Comparison of ENCODE assay signal across 13 cellular contexts in genomic region chr12:96190403-96191170, GRCh38. TPM values are rescaled to one million over a fixed set of nuclear protein-coding genes. Genes with fewer than 3 reads are reported as not detected.
A peak's percentile ranks its signal among the peaks of the same experiment; 100 is the strongest.
DNase-seq lines count a peak whose midpoint lies in the region; ATAC-seq and TF ChIP-seq lines count a peak whose summit lies in the region.
"Had no signal": no experiment of that assay in that cellular context is flagged by ENCODE, and none has a peak within 500 bp of the region (broad histone marks: within the 10 kb centered on the region; RNA-seq: fewer than 3 reads in every experiment).

No MANE protein-coding gene starts in this region.

- H2AK9ac ChIP-seq in IMR-90 (replicated peaks; ENCODE audit: low read depth, low read length, poor library complexity) = no peak overlapping the region

- no peaks in the 10 kb centered on the region for H3K36me3 ChIP-seq in CD4-positive, alpha-beta memory T cell (ENCODE audit: insufficient read depth, low read length)
- H3K36me3 ChIP-seq in IMR-90 (ENCODE audit: control insufficient read depth, insufficient read depth, low read length) (no peaks in the 10 kb centered on the region), left ventricle myocardium inferior (no peaks in the 10 kb centered on the region)

- H3K27ac ChIP-seq in CD4-positive, alpha-beta memory T cell (ENCODE audit: low read depth, low read length) = no peak overlapping the region
- H3K27ac ChIP-seq in IMR-90 (ENCODE audit: insufficient read depth, low read length) (no peak overlapping the region), left ventricle myocardium inferior (replicated peaks) (no peak overlapping the region)
- H3K27ac ChIP-seq: psoas muscle had no signal

- no peak overlapping the region for H2BK20ac ChIP-seq in IMR-90 (ENCODE audit: low read depth, low read length)

- no peak overlapping the region for H3K14ac ChIP-seq in IMR-90 (replicated peaks; ENCODE audit: low read depth, low read length)

- dilution Hi-C loops in IMR-90 (cut with HindIII; ENCODE audit: low sequenced_read_pairs, unreplicated experiment) = no loop called here

- DNase-seq in CD4-positive, alpha-beta memory T cell = no peak
- DNase-seq in IMR-90 = peak; percentile 65
- peak; percentile 30 for DNase-seq in choroid plexus epithelial cell (ENCODE audit: low read depth)
- DNase-seq in nephron progenitor cell = peak; percentile 20
- no peak for DNase-seq in ecto neural progenitor cell (ENCODE audit: low spot score)
- DNase-seq in left ventricle myocardium inferior = no peak
- DNase-seq: psoas muscle; stimulated activated CD4-positive, alpha-beta T cell treated with anti-CD3 and anti-CD28 coated beads, Interleukin-2, amount 100 ng/mL, for 48 hours; stimulated activated naive CD8-positive, alpha-beta T cell treated with anti-CD3 and anti-CD28 coated beads, Interleukin-15, amount 100 ng/mL, for 72 hours had no signal

- WGBS in IMR-90 (ENCODE audit: extremely low coverage in 2 of 2, insufficient read length in 1 of 2), 2 experiments = 100% methylated on average over 1 of the region's 10 CpGs; no CpG with 5 or more reads in 1 of the 2 experiments

- H3K4me3 ChIP-seq in CD4-positive, alpha-beta memory T cell (ENCODE audit: low read length in 2 of 2) = no peak overlapping the region
- no peak overlapping the region for H3K4me3 ChIP-seq in IMR-90 (ENCODE audit: insufficient read depth, low read depth, low read length)
- no peak overlapping the region for H3K4me3 ChIP-seq in choroid plexus epithelial cell (ENCODE audit: low read depth, low read length)
- H3K4me3 ChIP-seq in left ventricle myocardium inferior = no peak overlapping the region
- H3K4me3 ChIP-seq: psoas muscle had no signal

- no peak overlapping the region for H2AFZ ChIP-seq in IMR-90 (replicated peaks; ENCODE audit: low read length, poor library complexity)

- POLR2A ChIA-PET in CD4-positive, alpha-beta memory T cell (lab: Charles Lee; ENCODE audit: partially characterized antibody) = interaction anchor here (0.9 to 1.9 kb wide), 2 partner anchors 19 to 21 kb away, joined by 3 to 5 read pairs; no protein-coding TSS in a partner anchor
- POLR2A ChIA-PET in IMR-90 (lab: Charles Lee; ENCODE audit: unreplicated experiment) = no interaction called here

- H4K91ac ChIP-seq in IMR-90 (ENCODE audit: insufficient read depth, low read depth, low read length) = no peak overlapping the region

- peak overlapping the region in 6 of 7 donors; percentile 30 to 86 (median 76) for H3K27ac Mint-ChIP-seq in CD4-positive, alpha-beta memory T cell
- peak overlapping the region; percentile 83 for H3K27ac Mint-ChIP-seq in nephron progenitor cell
- H3K27ac Mint-ChIP-seq: brain; stimulated activated naive CD8-positive, alpha-beta T cell treated with anti-CD3 and anti-CD28 coated beads, Interleukin-15, amount 100 ng/mL, for 72 hours; WTC11 had no signal

- no peaks in the 10 kb centered on the region for H3K27me3 ChIP-seq in CD4-positive, alpha-beta memory T cell (ENCODE audit: insufficient read depth, low read length)
- H3K27me3 ChIP-seq in IMR-90 (ENCODE audit: control insufficient read depth, insufficient read depth, low read length) (no peaks in the 10 kb centered on the region; the same call in 1 of the 2 replicates), left ventricle myocardium inferior (ENCODE audit: low read depth) (no peaks in the 10 kb centered on the region)

- H3K4me2 ChIP-seq in IMR-90 (ENCODE audit: low read depth, low read length) = no peak overlapping the region

- ATAC-seq in IMR-90 (ENCODE audit: low read depth) = no peak
- no peak for ATAC-seq in GM21576 (IDR thresholded peaks at IDR 0.05; ENCODE audit: unreplicated experiment)
- no peak for ATAC-seq in HG03460 (IDR thresholded peaks at IDR 0.05; ENCODE audit: unreplicated experiment)
- ATAC-seq: psoas muscle; stimulated activated naive CD8-positive, alpha-beta T cell treated with anti-CD3 and anti-CD28 coated beads, Interleukin-15, amount 100 ng/mL, for 72 hours; WTC11 had no signal

- CTCF ChIA-PET in CD4-positive, alpha-beta memory T cell (lab: Charles Lee; ENCODE audit: partially characterized antibody) = interaction anchor here (0.7 to 3.5 kb wide), 8 partner anchors 11 to 241 kb away, joined by 3 to 17 read pairs (median 4); no protein-coding TSS in a partner anchor
- CTCF ChIA-PET in IMR-90 (lab: Yijun Ruan, JAX) = interaction anchor here (1.6 kb wide), 1 partner anchor 29 kb away, joined by 3 read pairs; no protein-coding TSS in a partner anchor

- H4K8ac ChIP-seq in IMR-90 (ENCODE audit: low read depth in 2 of 2, low read length in 2 of 2) = no peak overlapping the region

- H4K5ac ChIP-seq in IMR-90 (ENCODE audit: low read depth, low read length) = no peak overlapping the region

- H3K27me3 Mint-ChIP-seq in CD4-positive, alpha-beta memory T cell = no peaks in the 10 kb centered on the region
- H3K27me3 Mint-ChIP-seq in nephron progenitor cell (ENCODE audit: low read depth, poor library complexity) = peaks cover 7% of the 10 kb centered on the region
- H3K27me3 Mint-ChIP-seq: stimulated activated naive CD8-positive, alpha-beta T cell treated with anti-CD3 and anti-CD28 coated beads, Interleukin-15, amount 100 ng/mL, for 72 hours had no signal

- peaks cover 3 to 9% of the 10 kb centered on the region in 2 donors for H3K36me3 Mint-ChIP-seq in CD4-positive, alpha-beta memory T cell
- H3K36me3 Mint-ChIP-seq in nephron progenitor cell (ENCODE audit: low read depth) = no peaks in the 10 kb centered on the region
- H3K36me3 Mint-ChIP-seq: brain, WTC11 had no signal

- no peak overlapping the region for H3K18ac ChIP-seq in IMR-90 (ENCODE audit: low read depth, low read length)

- peaks cover 17% of the 10 kb centered on the region for H3K4me1 ChIP-seq in CD4-positive, alpha-beta memory T cell (ENCODE audit: insufficient read depth, low read length)
- H3K4me1 ChIP-seq in IMR-90 (ENCODE audit: control insufficient read depth, insufficient read depth, low read length) (peaks cover 2% of the 10 kb centered on the region; the same call in 1 of the 2 replicates), left ventricle myocardium inferior (peaks cover 23% of the 10 kb centered on the region)
- H3K4me1 ChIP-seq: psoas muscle had no signal

- H2BK5ac ChIP-seq in IMR-90 (ENCODE audit: low read depth, low read length, poor library complexity, severe bottlenecking) = no peak overlapping the region

- no peak overlapping the region for H2AK5ac ChIP-seq in IMR-90 (ENCODE audit: low read depth, low read length)

- intact Hi-C loops in CD4-positive, alpha-beta memory T cell (cut with micrococcal nuclease) = loop anchor here (5.0 kb wide), 1 partner anchor 973 kb away; the partner anchor contains the start of genes FGD6 and VEZT
- intact Hi-C loops in IMR-90 (cut with micrococcal nuclease) = no loop called here
- intact Hi-C loops in left ventricle myocardium inferior (cut with micrococcal nuclease) = no loop called here

- no peak overlapping the region for H3K4me3 Mint-ChIP-seq in CD4-positive, alpha-beta memory T cell
- no peak overlapping the region for H3K4me3 Mint-ChIP-seq in nephron progenitor cell
- H3K4me3 Mint-ChIP-seq: stimulated activated naive CD8-positive, alpha-beta T cell treated with anti-CD3 and anti-CD28 coated beads, Interleukin-15, amount 100 ng/mL, for 72 hours; WTC11 had no signal

- H3K4me1 Mint-ChIP-seq in CD4-positive, alpha-beta memory T cell = peaks cover 21 to 45% (median 34%) of the 10 kb centered on the region in 4 donors
- H3K4me1 Mint-ChIP-seq in nephron progenitor cell = peaks cover 27% of the 10 kb centered on the region

- H4K20me1 ChIP-seq in IMR-90 (ENCODE audit: insufficient read depth, low read length) = no peaks in the 10 kb centered on the region

- TF ChIP-seq CTCF in IMR-90 (conservative IDR thresholded peaks at IDR 0.05; ENCODE audit: low read depth, low read length) (no peak), choroid plexus epithelial cell (conservative IDR thresholded peaks at IDR 0.05; ENCODE audit: low read depth, low read length) (no peak), nephron progenitor cell (IDR thresholded peaks at IDR 0.05) (no peak), left ventricle myocardium inferior (IDR thresholded peaks at IDR 0.05; ENCODE audit: borderline replicate concordance) (no peak)

- H3K79me1 ChIP-seq in IMR-90 (ENCODE audit: low read depth in 1 of 2, low read length in 2 of 2) = no peaks in the 10 kb centered on the region

- peaks cover 0 to 3% (median 0%) of the 10 kb centered on the region in 8 donors for H3K9me3 Mint-ChIP-seq in CD4-positive, alpha-beta memory T cell
- H3K9me3 Mint-ChIP-seq in nephron progenitor cell = peaks cover 8% of the 10 kb centered on the region
- H3K9me3 Mint-ChIP-seq: WTC11 had no signal

- no peak overlapping the region for H3K23ac ChIP-seq in IMR-90 (ENCODE audit: low read depth, low read length)

- H3K9me1 ChIP-seq in IMR-90 (ENCODE audit: insufficient read depth, low read length) = no peaks in the 10 kb centered on the region

- no peak for TF ChIP-seq RAD21 in IMR-90 (IDR thresholded peaks at IDR 0.05; ENCODE audit: low read length)

- H3K56ac ChIP-seq in IMR-90 (ENCODE audit: extremely low read depth, insufficient read depth, low read length) = no peak overlapping the region

- TF ChIP-seq POLR2A in IMR-90 (IDR thresholded peaks at IDR 0.05; ENCODE audit: low read depth, low read length) = no peak

- no peaks in the 10 kb centered on the region for H3K9me3 ChIP-seq in CD4-positive, alpha-beta memory T cell (ENCODE audit: control insufficient read depth in 1 of 2, low read length in 2 of 2)
- H3K9me3 ChIP-seq in IMR-90 (ENCODE audit: control insufficient read depth, insufficient read depth, low read length) (no peaks in the 10 kb centered on the region), left ventricle myocardium inferior (replicated peaks) (peaks cover 5% of the 10 kb centered on the region)
- H3K9me3 ChIP-seq: psoas muscle had no signal

- H2BK120ac ChIP-seq in IMR-90 (ENCODE audit: low read depth, low read length) = no peak overlapping the region

- BruUV-seq in IMR-90 (replicated peaks; lab: Mats Ljungman, UMichigan) = no TSS peak

- H3K9ac ChIP-seq in IMR-90 (ENCODE audit: low read depth, low read length) = no peak overlapping the region

- in situ Hi-C loops in IMR-90 (cut with MboI; ENCODE audit: low sequenced_read_pairs) = no loop called here

- H2BK15ac ChIP-seq in IMR-90 (ENCODE audit: low read depth, low read length) = no peak overlapping the region

- H3K4ac ChIP-seq in IMR-90 (ENCODE audit: low read depth, low read length) = no peak overlapping the region

TF ChIP-seq in IMR-90, 13 proteins besides CTCF, POLR2A, EP300 and RAD21:
- TF ChIP-seq BHLHE40 (IDR thresholded peaks at IDR 0.05; ENCODE audit: low read depth, low read length) = peak; percentile 12; the same call in 1 of the 2 replicates
- TF ChIP-seq CEBPB (IDR thresholded peaks at IDR 0.05; ENCODE audit: low read depth, low read length) = no peak

RNA-seq across cellular contexts. Expression of gene ELK3, which starts 3.6 kb away (rescaled TPM):
- 10 to 100 TPM; 56.4 to 56.5 TPM for total RNA-seq in CD4-positive, alpha-beta memory T cell
- 10 to 100 TPM; 20.8 to 56.5 TPM for polyA plus RNA-seq in CD4-positive, alpha-beta memory T cell
- total RNA-seq in IMR-90 (2012; rRNA removed) = 14.5 and 20.0 TPM in 2 replicates
- 27.5 and 35.7 TPM in 2 replicates for polyA plus RNA-seq in IMR-90 (2012; rRNA removed)
- polyA plus RNA-seq in IMR-90 (2012; cell fraction: cytosol; rRNA removed) = 10.7 and 23.4 TPM in 2 replicates
- 9.2 and 14.8 TPM in 2 replicates for polyA plus RNA-seq in IMR-90 (2012; cell fraction: nucleus; rRNA removed; ENCODE audit: low replicate concordance)
- total RNA-seq in left ventricle myocardium inferior = 17.1 TPM

Comparison
In these comparisons a context has a peak if more than half of its experiments do, and no peak if none do; other contexts are left out.
1. DNase-seq: peak in IMR-90 (single experiment), choroid plexus epithelial cell (single experiment) and nephron progenitor cell (single experiment); none in CD4-positive, alpha-beta memory T cell (0 of 5), ecto neural progenitor cell (single experiment) and left ventricle myocardium inferior (single experiment).